ENCODE assay signal across 35 cellular contexts in the genomic region with DNA sequence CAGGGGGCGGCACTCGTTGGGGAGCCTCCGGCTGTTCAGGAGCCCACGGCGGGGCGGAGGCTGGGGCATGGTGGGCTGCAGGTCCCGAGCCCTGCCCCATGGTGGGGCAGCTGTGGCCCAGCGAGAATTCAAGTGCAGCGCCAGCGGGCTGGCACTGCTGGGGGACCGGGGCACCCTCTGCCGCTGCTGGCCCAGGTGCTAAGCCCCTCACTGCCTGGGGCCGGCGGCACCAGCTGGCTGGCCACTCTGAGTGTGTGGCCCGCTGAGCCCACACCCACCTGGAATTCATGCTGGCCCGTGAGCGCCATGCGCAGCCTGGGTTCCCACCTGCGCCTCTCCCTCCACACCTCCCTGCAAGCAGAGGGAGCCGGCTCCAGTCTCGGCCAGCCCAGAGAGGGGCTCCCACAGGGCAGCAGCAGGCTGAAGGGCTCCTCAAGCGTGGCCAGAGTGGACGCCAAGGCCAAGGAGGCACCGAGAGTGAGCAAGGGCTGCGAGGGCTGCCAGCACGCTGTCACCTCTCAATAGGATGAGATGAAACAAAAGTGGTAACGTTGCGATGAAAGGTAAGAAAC.
"Had no signal": no experiment of that assay in that cellular context is flagged by ENCODE, and none has a peak within 500 bp of the region (broad histone marks: within the 10 kb centered on the region; RNA-seq: fewer than 3 reads in every experiment).

No MANE protein-coding gene starts in this region.

- H3K4me1 Mint-ChIP-seq: activated CD4-positive, alpha-beta memory T cell treated with anti-CD3 and anti-CD28 coated beads, Interleukin-2, amount 10 ng/mL, durations not matched to agents 7 days and 5 days; activated CD4-positive, alpha-beta T cell treated with anti-CD3 and anti-CD28 coated beads for 36 hours; activated CD4-positive, alpha-beta T cell treated with anti-CD3 and anti-CD28 coated beads, Interleukin-2, amount 10 ng/mL, durations not matched to agents 24 days and 14 days; activated CD8-positive, alpha-beta memory T cell treated with anti-CD3 and anti-CD28 coated beads, Interleukin-2, amount 10 ng/mL, durations not matched to agents 7 days and 5 days; activated naive CD4-positive, alpha-beta T cell treated with anti-CD3 and anti-CD28 coated beads, Interleukin-2, amount 10 ng/mL, durations not matched to agents 7 days and 5 days; activated naive CD4-positive, alpha-beta T cell treated with anti-CD3 and anti-CD28 coated beads, Interleukin-2, amount 50 U/mL, for 24 hours; activated naive CD8-positive, alpha-beta T cell treated with anti-CD3 and anti-CD28 coated beads, Interleukin-2, amount 10 ng/mL, durations not matched to agents 7 days and 5 days; activated naive CD8-positive, alpha-beta T cell treated with anti-CD3 and anti-CD28 coated beads, Interleukin-2, amount 50 U/mL, for 24 hours; WTC11 had no signal

- H3K4me3 Mint-ChIP-seq: activated CD4-positive, alpha-beta memory T cell treated with anti-CD3 and anti-CD28 coated beads, Interleukin-2, amount 10 ng/mL, durations not matched to agents 7 days and 5 days; activated CD4-positive, alpha-beta T cell treated with anti-CD3 and anti-CD28 coated beads for 36 hours; activated CD4-positive, alpha-beta T cell treated with anti-CD3 and anti-CD28 coated beads, Interleukin-2, amount 10 ng/mL, durations not matched to agents 24 days and 14 days; activated CD8-positive, alpha-beta memory T cell treated with anti-CD3 and anti-CD28 coated beads, Interleukin-2, amount 10 ng/mL, durations not matched to agents 7 days and 5 days; activated CD8-positive, alpha-beta T cell treated with anti-CD3 and anti-CD28 coated beads, Interleukin-2, amount 10 ng/mL, durations not matched to agents 7 days and 5 days; activated naive CD4-positive, alpha-beta T cell treated with anti-CD3 and anti-CD28 coated beads, Interleukin-2, amount 10 ng/mL, durations not matched to agents 7 days and 5 days; activated naive CD4-positive, alpha-beta T cell treated with anti-CD3 and anti-CD28 coated beads, Interleukin-2, amount 50 U/mL, for 24 hours; activated naive CD8-positive, alpha-beta T cell; activated naive CD8-positive, alpha-beta T cell treated with anti-CD3 and anti-CD28 coated beads, Interleukin-2, amount 10 ng/mL, durations not matched to agents 7 days and 5 days; activated naive CD8-positive, alpha-beta T cell treated with anti-CD3 and anti-CD28 coated beads, Interleukin-2, amount 50 U/mL, for 24 hours; activated T-cell treated with anti-CD3 and anti-CD28 coated beads, Interleukin-2, amount 50 U/mL, for 24 hours; brain; T-helper 1 cell treated with Interleukin-12 subunit alpha and Interleukin-12 subunit beta and Interleukin-4 antibody, amounts not matched to agents 30 μg/mL and 1 μg/mL, for 36 hours; T-helper 2 cell treated with Interferon-gamma antibody and Interleukin-4, amounts not matched to agents 5 μg/mL and 100 μg/mL, for 36 hours; WTC11 had no signal

- DNase-seq: activated CD4-positive, alpha-beta memory T cell treated with anti-CD3 and anti-CD28 coated beads, Interleukin-2, amount 10 ng/mL, durations not matched to agents 7 days and 5 days; activated CD4-positive, alpha-beta T cell treated with anti-CD3 and anti-CD28 coated beads for 1 hour; activated CD4-positive, alpha-beta T cell treated with anti-CD3 and anti-CD28 coated beads for 36 hours; activated CD4-positive, alpha-beta T cell treated with anti-CD3 and anti-CD28 coated beads, Interleukin-2, amount 10 ng/mL, durations not matched to agents 24 days and 14 days; activated CD4-positive, alpha-beta T cell treated with anti-CD3 and anti-CD28 coated beads, Interleukin-2, amount 50 U/mL, for 48 hours; activated CD4-positive, CD25-positive, alpha-beta regulatory T cell; activated CD8-positive, alpha-beta memory T cell treated with anti-CD3 and anti-CD28 coated beads for 24 hours; activated CD8-positive, alpha-beta memory T cell treated with anti-CD3 and anti-CD28 coated beads, Interleukin-2, amount 10 ng/mL, durations not matched to agents 7 days and 5 days; activated CD8-positive, alpha-beta memory T cell treated with anti-CD3 and anti-CD28 coated beads, Interleukin-2, amount 50 U/mL, for 48 hours; activated CD8-positive, alpha-beta T cell treated with anti-CD3 and anti-CD28 coated beads, Interleukin-2, amount 10 ng/mL, durations not matched to agents 7 days and 5 days; activated effector memory CD4-positive, alpha-beta T cell treated with Interleukin-2 at 50 U/mL for 16 hours; activated naive CD4-positive, alpha-beta T cell treated with anti-CD3 and anti-CD28 coated beads, Interleukin-2, amount 10 ng/mL, durations not matched to agents 7 days and 5 days; activated naive CD4-positive, alpha-beta T cell treated with Interleukin-2 at 50 U/mL for 16 hours; activated naive CD8-positive, alpha-beta T cell treated with anti-CD3 and anti-CD28 coated beads, Interleukin-2, amount 10 ng/mL, durations not matched to agents 7 days and 5 days; activated naive CD8-positive, alpha-beta T cell treated with anti-CD3 and anti-CD28 coated beads, Interleukin-2, amount 50 U/mL, for 24 hours; activated T-cell treated with anti-CD3 and anti-CD28 coated beads, Interleukin-2, amount 50 U/mL, for 24 hours; activated T-cell treated with anti-CD3 and anti-CD28 coated beads, Interleukin-2, amount 50 U/mL, for 48 hours; amygdala; anterior cingulate cortex; caudate nucleus; SW 1271; T-helper 1 cell; T-helper 2 cell; T-helper 9 cell; WERI-Rb-1 had no signal

- H3K27ac ChIP-seq: ascending aorta, cardiac muscle cell, WERI-Rb-1 had no signal

- ATAC-seq: activated CD4-positive, alpha-beta T cell treated with anti-CD3 and anti-CD28 coated beads for 36 hours; activated CD4-positive, CD25-positive, alpha-beta regulatory T cell treated with anti-CD3 and anti-CD28 coated beads, Interleukin-2, amount 50 U/mL, for 24 hours; activated CD8-positive, alpha-beta memory T cell treated with anti-CD3 and anti-CD28 coated beads, Interleukin-2, amount 10 ng/mL, durations not matched to agents 7 days and 5 days; activated CD8-positive, alpha-beta T cell treated with anti-CD3 and anti-CD28 coated beads, Interleukin-2, amount 10 ng/mL, durations not matched to agents 7 days and 5 days; activated naive CD8-positive, alpha-beta T cell treated with anti-CD3 and anti-CD28 coated beads, Interleukin-2, amount 50 U/mL, for 24 hours; WTC11 had no signal

- H3K4me1 ChIP-seq: ascending aorta had no signal

- H3K36me3 Mint-ChIP-seq: activated CD8-positive, alpha-beta memory T cell treated with anti-CD3 and anti-CD28 coated beads, Interleukin-2, amount 10 ng/mL, durations not matched to agents 7 days and 5 days; activated naive CD4-positive, alpha-beta T cell treated with anti-CD3 and anti-CD28 coated beads, Interleukin-2, amount 10 ng/mL, durations not matched to agents 7 days and 5 days; activated naive CD4-positive, alpha-beta T cell treated with anti-CD3 and anti-CD28 coated beads, Interleukin-2, amount 50 U/mL, for 24 hours; activated naive CD8-positive, alpha-beta T cell; activated naive CD8-positive, alpha-beta T cell treated with anti-CD3 and anti-CD28 coated beads, Interleukin-2, amount 10 ng/mL, durations not matched to agents 7 days and 5 days; brain had no signal

- H3K9me3 Mint-ChIP-seq: activated naive CD4-positive, alpha-beta T cell treated with anti-CD3 and anti-CD28 coated beads, Interleukin-2, amount 50 U/mL, for 24 hours had no signal

- H3K27me3 ChIP-seq: ascending aorta, cardiac muscle cell had no signal

- H3K27me3 Mint-ChIP-seq: activated CD4-positive, alpha-beta memory T cell treated with anti-CD3 and anti-CD28 coated beads, Interleukin-2, amount 10 ng/mL, durations not matched to agents 7 days and 5 days; activated CD4-positive, alpha-beta T cell treated with anti-CD3 and anti-CD28 coated beads for 36 hours; activated CD4-positive, alpha-beta T cell treated with anti-CD3 and anti-CD28 coated beads, Interleukin-2, amount 10 ng/mL, durations not matched to agents 24 days and 14 days; activated CD8-positive, alpha-beta memory T cell treated with anti-CD3 and anti-CD28 coated beads, Interleukin-2, amount 10 ng/mL, durations not matched to agents 7 days and 5 days; activated naive CD4-positive, alpha-beta T cell treated with anti-CD3 and anti-CD28 coated beads, Interleukin-2, amount 10 ng/mL, durations not matched to agents 7 days and 5 days; activated naive CD4-positive, alpha-beta T cell treated with anti-CD3 and anti-CD28 coated beads, Interleukin-2, amount 50 U/mL, for 24 hours; activated naive CD8-positive, alpha-beta T cell; activated naive CD8-positive, alpha-beta T cell treated with anti-CD3 and anti-CD28 coated beads, Interleukin-2, amount 10 ng/mL, durations not matched to agents 7 days and 5 days; activated naive CD8-positive, alpha-beta T cell treated with anti-CD3 and anti-CD28 coated beads, Interleukin-2, amount 50 U/mL, for 24 hours; activated T-cell treated with anti-CD3 and anti-CD28 coated beads, Interleukin-2, amount 50 U/mL, for 24 hours; brain had no signal

- H3K4me3 ChIP-seq: ascending aorta, cardiac muscle cell had no signal

- H3K27ac Mint-ChIP-seq: activated CD4-positive, alpha-beta memory T cell treated with anti-CD3 and anti-CD28 coated beads, Interleukin-2, amount 10 ng/mL, durations not matched to agents 7 days and 5 days; activated CD4-positive, alpha-beta T cell treated with anti-CD3 and anti-CD28 coated beads for 36 hours; activated CD4-positive, alpha-beta T cell treated with anti-CD3 and anti-CD28 coated beads, Interleukin-2, amount 10 ng/mL, durations not matched to agents 24 days and 14 days; activated CD8-positive, alpha-beta memory T cell treated with anti-CD3 and anti-CD28 coated beads, Interleukin-2, amount 10 ng/mL, durations not matched to agents 7 days and 5 days; activated CD8-positive, alpha-beta T cell treated with anti-CD3 and anti-CD28 coated beads, Interleukin-2, amount 10 ng/mL, durations not matched to agents 7 days and 5 days; activated naive CD4-positive, alpha-beta T cell treated with anti-CD3 and anti-CD28 coated beads, Interleukin-2, amount 10 ng/mL, durations not matched to agents 7 days and 5 days; activated naive CD4-positive, alpha-beta T cell treated with anti-CD3 and anti-CD28 coated beads, Interleukin-2, amount 50 U/mL, for 24 hours; activated naive CD8-positive, alpha-beta T cell; activated naive CD8-positive, alpha-beta T cell treated with anti-CD3 and anti-CD28 coated beads, Interleukin-2, amount 10 ng/mL, durations not matched to agents 7 days and 5 days; activated naive CD8-positive, alpha-beta T cell treated with anti-CD3 and anti-CD28 coated beads, Interleukin-2, amount 50 U/mL, for 24 hours; activated T-cell treated with anti-CD3 and anti-CD28 coated beads, Interleukin-2, amount 50 U/mL, for 24 hours; activated T-helper 2 cell treated with anti-CD3 and anti-CD28 coated beads, Interferon-gamma antibody, Interleukin-2, Interleukin-4, amounts not matched to agents 10 μg/mL and 5 μg/mL and 100 μg/mL, durations not matched to agents 14 hours and 24 hours and 36 hours; brain; T-helper 1 cell treated with Interleukin-12 subunit alpha and Interleukin-12 subunit beta and Interleukin-4 antibody, amounts not matched to agents 30 μg/mL and 1 μg/mL, for 36 hours; T-helper 2 cell treated with Interferon-gamma antibody and Interleukin-4, amounts not matched to agents 5 μg/mL and 100 μg/mL, for 36 hours; WTC11 had no signal

- H3K36me3 ChIP-seq: ascending aorta, cardiac muscle cell, WERI-Rb-1 had no signal
